Comparison of ENCODE assay signal across 19 cellular contexts in the genomic region with DNA sequence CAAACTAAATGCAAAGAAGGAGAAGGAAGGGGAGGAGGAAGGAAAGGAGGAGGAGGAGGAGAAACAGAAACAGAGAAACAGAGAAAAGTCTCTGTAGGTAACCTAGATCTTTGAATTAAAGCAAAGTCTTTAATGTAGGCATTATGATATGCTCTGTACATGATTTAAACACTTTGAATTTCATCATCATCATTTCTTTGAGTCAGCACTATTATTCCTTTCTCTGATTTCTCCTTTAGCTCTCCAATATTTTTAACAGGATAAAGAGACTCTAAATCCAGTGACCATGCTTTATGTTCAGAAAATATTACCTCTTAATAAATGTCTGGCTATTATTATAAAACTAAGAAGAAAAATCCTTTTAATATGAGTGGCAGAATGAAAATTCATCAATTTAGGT.
DNase-seq lines count a peak whose midpoint lies in the region; ATAC-seq and TF ChIP-seq lines count a peak whose summit lies in the region.
"Had no signal": no experiment of that assay in that cellular context is flagged by ENCODE, and none has a peak within 500 bp of the region (broad histone marks: within the 10 kb centered on the region; RNA-seq: fewer than 3 reads in every experiment).

No MANE protein-coding gene starts in this region.

- H3K4me2 ChIP-seq in IMR-90 (ENCODE audit: low read depth, low read length) (peak overlapping the region; percentile 61; the same call in 1 of the 2 replicates), PC-9 (no peak overlapping the region)

- H3K9me2 ChIP-seq in PC-9 (ENCODE audit: insufficient read depth) = no peaks in the 10 kb centered on the region

- H3K9me1 ChIP-seq in IMR-90 (ENCODE audit: insufficient read depth, low read length) = no peaks in the 10 kb centered on the region; the same call in 1 of the 2 replicates

- DNase-seq in IMR-90 (no peak), sigmoid colon (no peak), NCI-H187 (lab: John Stamatoyannopoulos, UW) (no peak), DMS79 (lab: John Stamatoyannopoulos, UW) (no peak), PC-9 (no peak)
- DNase-seq: ACHN; BE2C; C1 segment of cervical spinal cord; CD4-positive, CD25-positive, alpha-beta regulatory T cell; CD8-positive, alpha-beta memory T cell; DMS153; DMS79 treated with DMSO at 0.1 percent for 48 hours; H9; KG1 had no signal

- H3K14ac ChIP-seq in IMR-90 (replicated peaks; ENCODE audit: low read depth, low read length) = no peak overlapping the region; the same call in 1 of the 2 replicates

- 0 out of 2 replicates have a peak, but pooled peaks cover 2% of the 10 kb centered on the region for H3K36me3 ChIP-seq in IMR-90 (ENCODE audit: control insufficient read depth, insufficient read depth, low read length)
- no peaks in the 10 kb centered on the region for H3K36me3 ChIP-seq in gastroesophageal sphincter
- H3K36me3 ChIP-seq in sigmoid colon = no peaks in the 10 kb centered on the region
- H3K36me3 ChIP-seq in PC-9 (ENCODE audit: low read depth) = no peaks in the 10 kb centered on the region
- H3K36me3 ChIP-seq: BE2C had no signal

- intact Hi-C loops in IMR-90 (cut with micrococcal nuclease) = no loop called here
- intact Hi-C loops in sigmoid colon (cut with DNase I) = loop anchor here (5.0 kb wide), 1 partner anchor 36 kb away; no protein-coding TSS in a partner anchor
- intact Hi-C loops in PC-9 (cut with micrococcal nuclease; ENCODE audit: unreplicated experiment) = no loop called here

- H3K56ac ChIP-seq in IMR-90 (ENCODE audit: extremely low read depth, insufficient read depth, low read length) = no peak overlapping the region

- POLR2A ChIA-PET in IMR-90 (lab: Charles Lee; ENCODE audit: unreplicated experiment) (no interaction called here), PC-9 (lab: Charles Lee; ENCODE audit: unreplicated experiment) (no interaction called here)

- no peaks in the 10 kb centered on the region for H3F3A ChIP-seq in PC-9 (ENCODE audit: insufficient read depth, low read depth)

- TF ChIP-seq POLR2A in IMR-90 (IDR thresholded peaks at IDR 0.05; ENCODE audit: low read depth, low read length) (no peak), gastroesophageal sphincter (IDR thresholded peaks at IDR 0.05) (no peak), sigmoid colon (IDR thresholded peaks at IDR 0.05) (no peak)

- H2BK20ac ChIP-seq in IMR-90 (ENCODE audit: low read depth, low read length) = no peak overlapping the region

- H3K9me3 ChIP-seq in IMR-90 (ENCODE audit: control insufficient read depth, insufficient read depth, low read length) (no peaks in the 10 kb centered on the region), gastroesophageal sphincter (no peaks in the 10 kb centered on the region), sigmoid colon (no peaks in the 10 kb centered on the region), PC-9 (ENCODE audit: insufficient read depth, low read depth) (no peaks in the 10 kb centered on the region)
- H3K9me3 ChIP-seq: BE2C had no signal

- H3K27ac Mint-ChIP-seq in activated T-helper 17 cell treated with anti-CD3 and anti-CD28 coated beads, Interleukin-2, amount 50 U/mL, for 72 hours = peak overlapping the region; percentile 28
- H3K27ac Mint-ChIP-seq: CD8-positive, alpha-beta memory T cell; H9; IgD-negative memory B cell had no signal

- BruUV-seq in IMR-90 (replicated peaks; lab: Mats Ljungman, UMichigan) = no TSS peak
- no TSS peak for BruUV-seq in PC-9 (replicated peaks; lab: Mats Ljungman, UMichigan)

- H3K4me1 Mint-ChIP-seq in activated T-helper 17 cell treated with anti-CD3 and anti-CD28 coated beads, Interleukin-2, amount 50 U/mL, for 72 hours = peaks cover 10% of the 10 kb centered on the region
- H3K4me1 Mint-ChIP-seq: H9 had no signal

- no peak overlapping the region for H4K5ac ChIP-seq in IMR-90 (ENCODE audit: low read depth, low read length)

- peaks cover 8% of the 10 kb centered on the region for H3K36me3 Mint-ChIP-seq in activated T-helper 17 cell treated with anti-CD3 and anti-CD28 coated beads, Interleukin-2, amount 50 U/mL, for 72 hours (ENCODE audit: low read depth)

- no peaks in the 10 kb centered on the region for H3K9me3 Mint-ChIP-seq in activated T-helper 17 cell treated with anti-CD3 and anti-CD28 coated beads, Interleukin-2, amount 50 U/mL, for 72 hours
- H3K9me3 Mint-ChIP-seq: CD8-positive, alpha-beta memory T cell; H9 had no signal

- peak overlapping the region; percentile 50; the same call in 1 of the 2 replicates for H2BK120ac ChIP-seq in IMR-90 (ENCODE audit: low read depth, low read length)

- H3K79me2 ChIP-seq in PC-9 (ENCODE audit: low read depth) = no peaks in the 10 kb centered on the region

- H3K4ac ChIP-seq in IMR-90 (ENCODE audit: low read depth, low read length) = no peak overlapping the region

- peak overlapping the region; percentile 54 for H2BK5ac ChIP-seq in IMR-90 (ENCODE audit: low read depth, low read length, poor library complexity, severe bottlenecking)

- H3K79me1 ChIP-seq in IMR-90 (ENCODE audit: low read depth in 1 of 2, low read length in 2 of 2) = peaks cover 4 to 23% of the 10 kb centered on the region in 2 experiments; a peak in 3 of 4 replicates

- H3K4me3 ChIP-seq in IMR-90 (ENCODE audit: insufficient read depth, low read depth, low read length) (no peak overlapping the region), gastroesophageal sphincter (no peak overlapping the region), sigmoid colon (no peak overlapping the region), PC-9 (no peak overlapping the region)
- H3K4me3 ChIP-seq: GM12878 had no signal

- no peaks in the 10 kb centered on the region for H3K27me3 ChIP-seq in IMR-90 (ENCODE audit: control insufficient read depth, insufficient read depth, low read length)
- no peaks in the 10 kb centered on the region for H3K27me3 ChIP-seq in gastroesophageal sphincter
- H3K27me3 ChIP-seq in sigmoid colon = no peaks in the 10 kb centered on the region
- no peaks in the 10 kb centered on the region for H3K27me3 ChIP-seq in PC-9 (ENCODE audit: insufficient read depth, low read depth)
- H3K27me3 ChIP-seq: BE2C had no signal

- in situ Hi-C loops in IMR-90 (cut with MboI; ENCODE audit: low sequenced_read_pairs) = no loop called here

- TF ChIP-seq CTCF in IMR-90 (conservative IDR thresholded peaks at IDR 0.05; ENCODE audit: low read depth, low read length) (no peak), gastroesophageal sphincter (IDR thresholded peaks at IDR 0.05) (no peak), sigmoid colon (IDR thresholded peaks at IDR 0.05) (no peak), PC-9 (conservative IDR thresholded peaks at IDR 0.05) (no peak)

- no peak; the same call in 1 of the 2 replicates for ATAC-seq in IMR-90 (ENCODE audit: low read depth)
- no peak for ATAC-seq in activated T-helper 17 cell treated with anti-CD3 and anti-CD28 coated beads, Interleukin-2, amount 50 U/mL, for 72 hours (replicated peaks)
- ATAC-seq in gastroesophageal sphincter = no peak
- ATAC-seq in GM21576 (IDR thresholded peaks at IDR 0.05; ENCODE audit: unreplicated experiment) = no peak
- ATAC-seq: GM12878 had no signal

- no peak for TF ChIP-seq RAD21 in IMR-90 (IDR thresholded peaks at IDR 0.05; ENCODE audit: low read length)

- H4K91ac ChIP-seq in IMR-90 (ENCODE audit: insufficient read depth, low read depth, low read length) = no peak overlapping the region

- H3K4me1 ChIP-seq in IMR-90 (ENCODE audit: control insufficient read depth, insufficient read depth, low read length) (no peaks in the 10 kb centered on the region), gastroesophageal sphincter (peaks cover 0 to 57% (median 17%) of the 10 kb centered on the region in 3 donors), sigmoid colon (peaks cover 0 to 44% (median 17%) of the 10 kb centered on the region in 4 donors), PC-9 (replicated peaks; ENCODE audit: insufficient read depth) (no peaks in the 10 kb centered on the region)
- H3K4me1 ChIP-seq: BE2C had no signal

- no peak for TF ChIP-seq EP300 in gastroesophageal sphincter (IDR thresholded peaks at IDR 0.05)
- no peak for TF ChIP-seq EP300 in sigmoid colon (IDR thresholded peaks at IDR 0.05)

- H3K4me3 Mint-ChIP-seq in activated T-helper 17 cell treated with anti-CD3 and anti-CD28 coated beads, Interleukin-2, amount 50 U/mL, for 72 hours = no peak overlapping the region
- H3K4me3 Mint-ChIP-seq: CD4-positive, CD25-positive, alpha-beta regulatory T cell; CD8-positive, alpha-beta memory T cell; H9; IgD-negative memory B cell had no signal

- no peak overlapping the region for H3K9ac ChIP-seq in IMR-90 (ENCODE audit: low read depth, low read length)

- H3K27ac ChIP-seq in IMR-90 (ENCODE audit: insufficient read depth, low read length) (no peak overlapping the region), gastroesophageal sphincter (peak overlapping the region; percentile 34 to 58 (median 52)), sigmoid colon (peak overlapping the region in 3 of 4 donors; percentile 6 to 39 (median 39)), PC-9 (no peak overlapping the region)

- H3K18ac ChIP-seq in IMR-90 (ENCODE audit: low read depth, low read length) = no peak overlapping the region; the same call in 1 of the 2 replicates

- H2AK9ac ChIP-seq in IMR-90 (replicated peaks; ENCODE audit: low read depth, low read length, poor library complexity) = no peak overlapping the region

- no peak overlapping the region for H3K23ac ChIP-seq in IMR-90 (ENCODE audit: low read depth, low read length)

- no peak overlapping the region for H4K8ac ChIP-seq in IMR-90 (ENCODE audit: low read depth in 2 of 2, low read length in 2 of 2)

- H2AK5ac ChIP-seq in IMR-90 (ENCODE audit: low read depth, low read length) = no peak overlapping the region

- H4K20me1 ChIP-seq in IMR-90 (ENCODE audit: insufficient read depth, low read length) (no peaks in the 10 kb centered on the region), PC-9 (ENCODE audit: insufficient read depth) (no peaks in the 10 kb centered on the region)

- CTCF ChIA-PET in IMR-90 (lab: Yijun Ruan, JAX) (no interaction called here), PC-9 (lab: Charles Lee) (no interaction called here)

- no peaks in the 10 kb centered on the region for H3K27me3 Mint-ChIP-seq in activated T-helper 17 cell treated with anti-CD3 and anti-CD28 coated beads, Interleukin-2, amount 50 U/mL, for 72 hours
- H3K27me3 Mint-ChIP-seq: CD4-positive, CD25-positive, alpha-beta regulatory T cell; IgD-negative memory B cell had no signal

- H2BK15ac ChIP-seq in IMR-90 (ENCODE audit: low read depth, low read length) = no peak overlapping the region

- H2AFZ ChIP-seq in IMR-90 (replicated peaks; ENCODE audit: low read length, poor library complexity) = no peak overlapping the region
- H2AFZ ChIP-seq in PC-9 = no peak overlapping the region

- dilution Hi-C loops in IMR-90 (cut with HindIII; ENCODE audit: low sequenced_read_pairs, unreplicated experiment) = no loop called here

TF ChIP-seq in IMR-90, 13 proteins besides CTCF, POLR2A, EP300 and RAD21:
- TF ChIP-seq MAFK (IDR thresholded peaks at IDR 0.05; ENCODE audit: low read depth, low read length) (peak; percentile 61), CEBPB (IDR thresholded peaks at IDR 0.05; ENCODE audit: low read depth, low read length) (no peak), MAZ (IDR thresholded peaks at IDR 0.05; ENCODE audit: borderline replicate concordance, low read depth, low read length) (no peak)

Comparison
In these comparisons a context has a peak if more than half of its experiments do, and no peak if none do; other contexts are left out.
1. H3K27ac ChIP-seq: peak in gastroesophageal sphincter (4 of 4) and sigmoid colon (3 of 4); none in IMR-90 (single experiment) and PC-9 (single experiment).